1 cellular context compared by ENCODE assay signal in genomic region chr6:53290547-53291510, GRCh38.
TF ChIP-seq lines count a peak whose summit lies in the region.

No MANE protein-coding gene starts in this region.

TF ChIP-seq in SK-N-SH, 30 proteins besides CTCF, POLR2A, EP300 and RAD21 (continued from another document):
- no peak for TF ChIP-seq PBX3 (IDR thresholded peaks at IDR 0.05)
- TF ChIP-seq POLR2AphosphoS5 (IDR thresholded peaks at IDR 0.05; ENCODE audit: low read depth, low read length), result no peak
- TF ChIP-seq GATA2 (CRISPR knock-in tag; IDR thresholded peaks at IDR 0.05), result no peak
- no peak for TF ChIP-seq USF2 (IDR thresholded peaks at IDR 0.05; ENCODE audit: borderline replicate concordance, low read depth, low read length)
